10 cellular contexts compared by ENCODE assay signal in the genomic region with DNA sequence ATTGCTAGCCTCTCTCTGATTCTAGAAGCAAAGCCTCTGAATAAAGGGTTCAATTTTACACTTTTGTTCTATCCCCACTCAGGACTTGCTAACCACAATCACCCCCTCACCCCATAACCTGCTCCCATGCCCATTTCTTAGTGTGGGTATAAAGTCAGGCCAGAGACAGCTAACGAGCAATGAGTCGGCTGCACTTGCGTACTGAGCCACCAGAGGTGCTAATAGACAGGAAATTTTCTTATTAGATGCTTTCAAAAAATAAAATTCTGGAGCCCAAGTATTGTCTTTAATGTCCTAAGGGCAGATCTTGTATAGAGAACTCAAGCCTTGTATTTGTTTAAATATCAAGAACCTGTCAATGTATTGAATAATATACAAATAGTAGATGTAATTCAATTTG.
DNase-seq lines count a peak whose midpoint lies in the region; ATAC-seq and TF ChIP-seq lines count a peak whose summit lies in the region.
"Had no signal": no experiment of that assay in that cellular context is flagged by ENCODE, and none has a peak within 500 bp of the region (broad histone marks: within the 10 kb centered on the region; RNA-seq: fewer than 3 reads in every experiment).

No MANE protein-coding gene starts in this region.

- H3K4me3 ChIP-seq in fibroblast of villous mesenchyme (ENCODE audit: low read depth, low read length): no peak overlapping the region
- H3K4me3 ChIP-seq: vagina had no signal

- no peaks in the 10 kb centered on the region for H3K27me3 Mint-ChIP-seq in stimulated activated memory B cell treated with anti-CD40 and anti-IgM and Interleukin-4, amounts not matched to agents 10 μg/mL and 1 μg/mL and 100 μg/mL, for 72 hours

- peaks cover 3% of the 10 kb centered on the region for H3K9me3 Mint-ChIP-seq in stimulated activated memory B cell treated with anti-CD40 and anti-IgM and Interleukin-4, amounts not matched to agents 10 μg/mL and 1 μg/mL and 100 μg/mL, for 72 hours

- no peak overlapping the region for H3K4me3 Mint-ChIP-seq in stimulated activated memory B cell treated with anti-CD40 and anti-IgM and Interleukin-4, amounts not matched to agents 10 μg/mL and 1 μg/mL and 100 μg/mL, for 72 hours

- H3K27ac Mint-ChIP-seq in stimulated activated memory B cell treated with anti-CD40 and anti-IgM and Interleukin-4, amounts not matched to agents 10 μg/mL and 1 μg/mL and 100 μg/mL, for 72 hours: no peak overlapping the region

- peak; percentile 67 for ATAC-seq in GM19467 (IDR thresholded peaks at IDR 0.05; ENCODE audit: unreplicated experiment)
- ATAC-seq in stimulated activated memory B cell treated with anti-CD40 and anti-IgM and Interleukin-4, amounts not matched to agents 10 μg/mL and 1 μg/mL and 100 μg/mL, for 72 hours: no peak
- ATAC-seq in HG02970 (IDR thresholded peaks at IDR 0.05; ENCODE audit: low FRiP score, unreplicated experiment): no peak

- DNase-seq in DMS114 treated with DMSO at 0.1 percent for 48 hours (lab: John Stamatoyannopoulos, UW; ENCODE audit: unreplicated experiment): peak; percentile 1
- peak; percentile 9 to 28 for DNase-seq in Kasumi-1 (lab: John Stamatoyannopoulos, UW)
- DNase-seq in fibroblast of villous mesenchyme (ENCODE audit: low read depth): no peak
- DNase-seq in GF-D8 (lab: John Stamatoyannopoulos, UW): no peak
- DNase-seq in 8988T: no peak
- DNase-seq: NCI-H187 treated with DMSO at 0.1 percent for 48 hours had no signal

- no peaks in the 10 kb centered on the region for H3K4me1 Mint-ChIP-seq in stimulated activated memory B cell treated with anti-CD40 and anti-IgM and Interleukin-4, amounts not matched to agents 10 μg/mL and 1 μg/mL and 100 μg/mL, for 72 hours

- H3K36me3 Mint-ChIP-seq in stimulated activated memory B cell treated with anti-CD40 and anti-IgM and Interleukin-4, amounts not matched to agents 10 μg/mL and 1 μg/mL and 100 μg/mL, for 72 hours: no peaks in the 10 kb centered on the region

- peak; percentile 31 for TF ChIP-seq CTCF in fibroblast of villous mesenchyme (IDR thresholded peaks at IDR 0.05; ENCODE audit: insufficient read depth, low read depth, low read length)

Comparison
In these comparisons a context has a peak if more than half of its experiments do, and no peak if none do; other contexts are left out.
1. DNase-seq: peak in DMS114 treated with DMSO at 0.1 percent for 48 hours (single experiment) and Kasumi-1 (2 of 2); none in fibroblast of villous mesenchyme (single experiment), GF-D8 (single experiment) and 8988T (single experiment).